Comparison of ENCODE assay signal across 17 cellular contexts in the genomic region with DNA sequence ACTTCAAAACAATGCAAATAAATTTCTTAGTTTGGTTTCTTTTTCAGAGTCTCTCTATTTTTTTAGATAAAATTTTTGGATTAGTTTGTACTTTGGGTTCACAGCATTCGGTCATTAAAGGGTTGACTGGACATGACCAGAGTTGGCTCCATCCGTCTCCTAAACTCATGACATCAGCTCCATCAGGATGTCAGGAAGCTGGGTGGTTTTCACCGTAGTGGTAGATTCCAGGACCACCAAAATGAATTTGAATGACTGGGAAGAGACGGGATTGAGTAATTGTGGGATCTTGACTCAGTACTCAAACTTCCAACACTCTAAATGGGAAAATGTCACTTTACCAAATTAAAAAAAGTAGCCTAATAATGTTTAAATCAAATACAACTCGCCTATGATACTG.
"Had no signal": no experiment of that assay in that cellular context is flagged by ENCODE, and none has a peak within 500 bp of the region (broad histone marks: within the 10 kb centered on the region; RNA-seq: fewer than 3 reads in every experiment).

No MANE protein-coding gene starts in this region.

- DNase-seq: activated CD4-positive, alpha-beta T cell treated with anti-CD3 and anti-CD28 coated beads for 1 hour; activated naive CD4-positive, alpha-beta T cell; activated T-cell treated with anti-CD3 and anti-CD28 coated beads, Interleukin-2, amount 50 U/mL, for 1 hour; foreskin melanocyte; hippocampal formation; kidney glomerular epithelial cell; nucleus accumbens; right lobe of liver; small intestine; stimulated activated CD4-positive, alpha-beta T cell treated with anti-CD3 and anti-CD28 coated beads, Interleukin-15, amount 100 ng/mL, for 24 hours; T-cell; testis; trophoblast cell; uterus had no signal

- H3K4me1 ChIP-seq: testis, uterus had no signal

- H3K9me3 ChIP-seq: right lobe of liver, testis, uterus had no signal

- H3K36me3 ChIP-seq: right lobe of liver, uterus had no signal

- H3K27me3 ChIP-seq: right lobe of liver, testis, uterus had no signal

- H3K27ac ChIP-seq: right lobe of liver, testis, uterus had no signal

- H3K4me3 ChIP-seq: right lobe of liver, testis, uterus had no signal

- FAIRE-seq: endometrium, small intestine had no signal

- ATAC-seq: activated T-helper 17 cell treated with anti-CD3 and anti-CD28 coated beads, Interleukin-2, amount 50 U/mL, for 72 hours; stimulated activated memory B cell treated with anti-CD40 and anti-IgM and Interleukin-4, amounts not matched to agents 10 μg/mL and 1 μg/mL and 100 μg/mL, for 72 hours; T-cell had no signal
